ENCODE assay signal across 2 cellular contexts in the genomic region with DNA sequence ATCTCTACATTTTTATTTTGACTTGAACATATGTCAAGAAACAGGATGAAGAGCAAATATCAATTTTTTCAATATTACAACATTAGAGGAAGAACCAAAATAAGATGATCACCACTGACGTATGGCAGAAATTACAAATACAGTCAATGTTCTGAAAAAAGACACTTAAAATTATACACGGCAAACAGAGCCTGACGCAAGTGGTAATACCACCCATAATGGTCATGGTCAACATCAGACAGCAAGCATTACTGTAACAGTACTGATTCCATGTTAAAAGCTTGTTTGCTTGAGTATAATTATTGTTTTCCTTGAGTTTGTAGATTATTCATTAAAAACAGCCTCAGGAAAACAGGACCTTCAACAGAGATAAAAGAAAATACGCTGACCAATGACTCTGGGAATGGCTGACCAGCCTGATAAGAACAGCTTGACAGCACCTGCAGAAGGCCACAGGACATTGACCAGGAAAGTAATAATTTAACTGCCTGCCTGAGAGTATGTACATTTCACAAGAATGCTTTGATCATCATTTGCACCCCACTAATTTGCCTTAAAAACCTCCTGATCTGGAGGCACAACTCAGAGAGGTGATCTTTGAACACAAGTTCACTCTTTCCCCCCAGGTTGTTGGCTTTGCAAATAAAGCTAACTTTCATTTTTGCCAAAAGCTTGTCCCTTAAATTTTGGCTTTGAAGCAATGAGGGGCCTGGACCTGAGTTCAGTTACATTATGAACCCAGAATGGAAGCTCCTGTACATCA.
TF ChIP-seq lines count a peak whose summit lies in the region.

No MANE protein-coding gene starts in this region.

TF ChIP-seq in K562, 482 proteins besides CTCF, POLR2A, EP300 and RAD21 (continues in another document):
- TF ChIP-seq ZNF696 (CRISPR knock-in tag; conservative IDR thresholded peaks at IDR 0.05), result no peak
- TF ChIP-seq ZNF764 (CRISPR knock-in tag; IDR thresholded peaks at IDR 0.05; ENCODE audit: low read depth), result no peak
- no peak for TF ChIP-seq CC2D1A (IDR thresholded peaks at IDR 0.05)
- no peak for TF ChIP-seq NFIX (CRISPR knock-in tag; IDR thresholded peaks at IDR 0.05; ENCODE audit: low read depth)
- no peak for TF ChIP-seq STAT5A (IDR thresholded peaks at IDR 0.05; ENCODE audit: borderline replicate concordance, low read length)
- TF ChIP-seq, protein P1, sequence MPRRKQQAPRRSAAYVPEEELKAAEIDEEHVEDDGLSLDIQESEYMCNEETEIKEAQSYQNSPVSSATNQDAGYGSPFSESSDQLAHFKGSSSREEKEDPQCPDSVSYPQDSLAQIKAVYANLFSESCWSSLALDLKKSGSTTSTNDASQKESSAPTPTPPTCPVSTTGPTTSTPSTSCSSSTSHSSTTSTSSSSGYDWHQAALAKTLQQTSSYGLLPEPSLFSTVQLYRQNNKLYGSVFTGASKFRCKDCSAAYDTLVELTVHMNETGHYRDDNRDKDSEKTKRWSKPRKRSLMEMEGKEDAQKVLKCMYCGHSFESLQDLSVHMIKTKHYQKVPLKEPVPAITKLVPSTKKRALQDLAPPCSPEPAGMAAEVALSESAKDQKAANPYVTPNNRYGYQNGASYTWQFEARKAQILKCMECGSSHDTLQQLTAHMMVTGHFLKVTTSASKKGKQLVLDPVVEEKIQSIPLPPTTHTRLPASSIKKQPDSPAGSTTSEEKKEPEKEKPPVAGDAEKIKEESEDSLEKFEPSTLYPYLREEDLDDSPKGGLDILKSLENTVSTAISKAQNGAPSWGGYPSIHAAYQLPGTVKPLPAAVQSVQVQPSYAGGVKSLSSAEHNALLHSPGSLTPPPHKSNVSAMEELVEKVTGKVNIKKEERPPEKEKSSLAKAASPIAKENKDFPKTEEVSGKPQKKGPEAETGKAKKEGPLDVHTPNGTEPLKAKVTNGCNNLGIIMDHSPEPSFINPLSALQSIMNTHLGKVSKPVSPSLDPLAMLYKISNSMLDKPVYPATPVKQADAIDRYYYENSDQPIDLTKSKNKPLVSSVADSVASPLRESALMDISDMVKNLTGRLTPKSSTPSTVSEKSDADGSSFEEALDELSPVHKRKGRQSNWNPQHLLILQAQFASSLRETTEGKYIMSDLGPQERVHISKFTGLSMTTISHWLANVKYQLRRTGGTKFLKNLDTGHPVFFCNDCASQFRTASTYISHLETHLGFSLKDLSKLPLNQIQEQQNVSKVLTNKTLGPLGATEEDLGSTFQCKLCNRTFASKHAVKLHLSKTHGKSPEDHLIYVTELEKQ (CRISPR knock-in tag; IDR thresholded peaks at IDR 0.05), result no peak
- TF ChIP-seq MYNN (IDR thresholded peaks at IDR 0.05), result no peak
- TF ChIP-seq MYNN (CRISPR knock-in tag; IDR thresholded peaks at IDR 0.05), result no peak
- TF ChIP-seq SMC3 (conservative IDR thresholded peaks at IDR 0.05; ENCODE audit: insufficient read depth, low read depth, low read length), result no peak
- no peak for TF ChIP-seq HMG20A (CRISPR knock-in tag; conservative IDR thresholded peaks at IDR 0.05)
- TF ChIP-seq HNRNPK (IDR thresholded peaks at IDR 0.05; ENCODE audit: low read depth, low read length, poor library complexity, severe bottlenecking), result no peak
- TF ChIP-seq, protein P2, sequence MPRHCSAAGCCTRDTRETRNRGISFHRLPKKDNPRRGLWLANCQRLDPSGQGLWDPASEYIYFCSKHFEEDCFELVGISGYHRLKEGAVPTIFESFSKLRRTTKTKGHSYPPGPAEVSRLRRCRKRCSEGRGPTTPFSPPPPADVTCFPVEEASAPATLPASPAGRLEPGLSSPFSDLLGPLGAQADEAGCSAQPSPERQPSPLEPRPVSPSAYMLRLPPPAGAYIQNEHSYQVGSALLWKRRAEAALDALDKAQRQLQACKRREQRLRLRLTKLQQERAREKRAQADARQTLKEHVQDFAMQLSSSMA (CRISPR knock-in tag; IDR thresholded peaks at IDR 0.05), result no peak
- no peak for TF ChIP-seq ZNF408 (CRISPR knock-in tag; IDR thresholded peaks at IDR 0.05; ENCODE audit: low read depth)
- TF ChIP-seq PTBP1 (IDR thresholded peaks at IDR 0.05; ENCODE audit: low read depth, low read length), result no peak
- TF ChIP-seq, protein P3, sequence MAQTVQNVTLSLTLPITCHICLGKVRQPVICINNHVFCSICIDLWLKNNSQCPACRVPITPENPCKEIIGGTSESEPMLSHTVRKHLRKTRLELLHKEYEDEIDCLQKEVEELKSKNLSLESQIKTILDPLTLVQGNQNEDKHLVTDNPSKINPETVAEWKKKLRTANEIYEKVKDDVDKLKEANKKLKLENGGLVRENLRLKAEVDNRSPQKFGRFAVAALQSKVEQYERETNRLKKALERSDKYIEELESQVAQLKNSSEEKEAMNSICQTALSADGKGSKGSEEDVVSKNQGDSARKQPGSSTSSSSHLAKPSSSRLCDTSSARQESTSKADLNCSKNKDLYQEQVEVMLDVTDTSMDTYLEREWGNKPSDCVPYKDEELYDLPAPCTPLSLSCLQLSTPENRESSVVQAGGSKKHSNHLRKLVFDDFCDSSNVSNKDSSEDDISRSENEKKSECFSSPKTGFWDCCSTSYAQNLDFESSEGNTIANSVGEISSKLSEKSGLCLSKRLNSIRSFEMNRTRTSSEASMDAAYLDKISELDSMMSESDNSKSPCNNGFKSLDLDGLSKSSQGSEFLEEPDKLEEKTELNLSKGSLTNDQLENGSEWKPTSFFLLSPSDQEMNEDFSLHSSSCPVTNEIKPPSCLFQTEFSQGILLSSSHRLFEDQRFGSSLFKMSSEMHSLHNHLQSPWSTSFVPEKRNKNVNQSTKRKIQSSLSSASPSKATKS (CRISPR knock-in tag; IDR thresholded peaks at IDR 0.05), result no peak
- TF ChIP-seq ZNF124 (CRISPR knock-in tag; IDR thresholded peaks at IDR 0.05), result no peak
- TF ChIP-seq, protein P4, sequence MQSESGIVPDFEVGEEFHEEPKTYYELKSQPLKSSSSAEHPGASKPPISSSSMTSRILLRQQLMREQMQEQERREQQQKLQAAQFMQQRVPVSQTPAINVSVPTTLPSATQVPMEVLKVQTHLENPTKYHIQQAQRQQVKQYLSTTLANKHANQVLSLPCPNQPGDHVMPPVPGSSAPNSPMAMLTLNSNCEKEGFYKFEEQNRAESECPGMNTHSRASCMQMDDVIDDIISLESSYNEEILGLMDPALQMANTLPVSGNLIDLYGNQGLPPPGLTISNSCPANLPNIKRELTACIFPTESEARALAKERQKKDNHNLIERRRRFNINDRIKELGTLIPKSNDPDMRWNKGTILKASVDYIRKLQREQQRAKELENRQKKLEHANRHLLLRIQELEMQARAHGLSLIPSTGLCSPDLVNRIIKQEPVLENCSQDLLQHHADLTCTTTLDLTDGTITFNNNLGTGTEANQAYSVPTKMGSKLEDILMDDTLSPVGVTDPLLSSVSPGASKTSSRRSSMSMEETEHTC (IDR thresholded peaks at IDR 0.05), result no peak
- TF ChIP-seq, protein P5, sequence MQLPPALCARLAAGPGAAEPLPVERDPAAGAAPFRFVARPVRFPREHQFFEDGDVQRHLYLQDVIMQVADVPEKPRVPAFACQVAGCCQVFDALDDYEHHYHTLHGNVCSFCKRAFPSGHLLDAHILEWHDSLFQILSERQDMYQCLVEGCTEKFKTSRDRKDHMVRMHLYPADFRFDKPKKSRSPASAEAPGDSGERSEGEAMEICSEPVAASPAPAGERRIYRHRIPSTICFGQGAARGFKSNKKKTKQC (CRISPR knock-in tag; IDR thresholded peaks at IDR 0.05), result no peak
- TF ChIP-seq RFX5 (IDR thresholded peaks at IDR 0.05; ENCODE audit: low read depth, low read length), result no peak
- TF ChIP-seq ZNF143 (CRISPR knock-in tag; IDR thresholded peaks at IDR 0.05), result no peak
- TF ChIP-seq CBFA2T2 (conservative IDR thresholded peaks at IDR 0.05), result peak; percentile 76
- TF ChIP-seq SIN3A (IDR thresholded peaks at IDR 0.05; ENCODE audit: borderline replicate concordance in 2 of 2, control insufficient read depth in 1 of 2, low read depth in 2 of 2, low read length in 2 of 2), result no peak
- no peak for TF ChIP-seq GABPA (tag; conservative IDR thresholded peaks at IDR 0.05; ENCODE audit: low read depth)
- no peak for TF ChIP-seq TCF7L2 (IDR thresholded peaks at IDR 0.05; ENCODE audit: low read depth, low read length)

TF ChIP-seq in HepG2, 621 proteins besides CTCF, POLR2A, EP300 and RAD21 (continues in another document):
- TF ChIP-seq, protein P6, sequence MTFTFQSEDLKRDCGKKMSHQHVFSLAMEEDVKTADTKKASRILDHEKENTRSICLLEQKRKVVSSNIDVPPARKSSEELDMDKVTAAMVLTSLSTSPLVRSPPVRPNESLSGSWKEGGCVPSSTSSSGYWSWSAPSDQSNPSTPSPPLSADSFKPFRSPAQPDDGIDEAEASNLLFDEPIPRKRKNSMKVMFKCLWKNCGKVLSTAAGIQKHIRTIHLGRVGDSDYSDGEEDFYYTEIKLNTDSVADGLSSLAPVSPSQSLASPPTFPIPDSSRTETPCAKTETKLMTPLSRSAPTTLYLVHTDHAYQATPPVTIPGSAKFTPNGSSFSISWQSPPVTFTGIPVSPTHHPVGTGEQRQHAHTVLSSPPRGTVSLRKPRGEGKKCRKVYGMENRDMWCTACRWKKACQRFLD (CRISPR knock-in tag; IDR thresholded peaks at IDR 0.05; ENCODE audit: borderline replicate concordance), result no peak
- no peak for TF ChIP-seq HNRNPL (IDR thresholded peaks at IDR 0.05; ENCODE audit: low read depth, low read length)
- TF ChIP-seq, protein P7, sequence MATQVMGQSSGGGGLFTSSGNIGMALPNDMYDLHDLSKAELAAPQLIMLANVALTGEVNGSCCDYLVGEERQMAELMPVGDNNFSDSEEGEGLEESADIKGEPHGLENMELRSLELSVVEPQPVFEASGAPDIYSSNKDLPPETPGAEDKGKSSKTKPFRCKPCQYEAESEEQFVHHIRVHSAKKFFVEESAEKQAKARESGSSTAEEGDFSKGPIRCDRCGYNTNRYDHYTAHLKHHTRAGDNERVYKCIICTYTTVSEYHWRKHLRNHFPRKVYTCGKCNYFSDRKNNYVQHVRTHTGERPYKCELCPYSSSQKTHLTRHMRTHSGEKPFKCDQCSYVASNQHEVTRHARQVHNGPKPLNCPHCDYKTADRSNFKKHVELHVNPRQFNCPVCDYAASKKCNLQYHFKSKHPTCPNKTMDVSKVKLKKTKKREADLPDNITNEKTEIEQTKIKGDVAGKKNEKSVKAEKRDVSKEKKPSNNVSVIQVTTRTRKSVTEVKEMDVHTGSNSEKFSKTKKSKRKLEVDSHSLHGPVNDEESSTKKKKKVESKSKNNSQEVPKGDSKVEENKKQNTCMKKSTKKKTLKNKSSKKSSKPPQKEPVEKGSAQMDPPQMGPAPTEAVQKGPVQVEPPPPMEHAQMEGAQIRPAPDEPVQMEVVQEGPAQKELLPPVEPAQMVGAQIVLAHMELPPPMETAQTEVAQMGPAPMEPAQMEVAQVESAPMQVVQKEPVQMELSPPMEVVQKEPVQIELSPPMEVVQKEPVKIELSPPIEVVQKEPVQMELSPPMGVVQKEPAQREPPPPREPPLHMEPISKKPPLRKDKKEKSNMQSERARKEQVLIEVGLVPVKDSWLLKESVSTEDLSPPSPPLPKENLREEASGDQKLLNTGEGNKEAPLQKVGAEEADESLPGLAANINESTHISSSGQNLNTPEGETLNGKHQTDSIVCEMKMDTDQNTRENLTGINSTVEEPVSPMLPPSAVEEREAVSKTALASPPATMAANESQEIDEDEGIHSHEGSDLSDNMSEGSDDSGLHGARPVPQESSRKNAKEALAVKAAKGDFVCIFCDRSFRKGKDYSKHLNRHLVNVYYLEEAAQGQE (IDR thresholded peaks at IDR 0.05; ENCODE audit: borderline replicate concordance in 1 of 2, low read depth in 1 of 2, low read length in 2 of 2), result peak in 1 of 2 experiments; percentile 57; a peak in 1 of 4 replicates
- no peak for TF ChIP-seq FOXM1 (CRISPR knock-in tag; IDR thresholded peaks at IDR 0.05)
- TF ChIP-seq, protein P8, sequence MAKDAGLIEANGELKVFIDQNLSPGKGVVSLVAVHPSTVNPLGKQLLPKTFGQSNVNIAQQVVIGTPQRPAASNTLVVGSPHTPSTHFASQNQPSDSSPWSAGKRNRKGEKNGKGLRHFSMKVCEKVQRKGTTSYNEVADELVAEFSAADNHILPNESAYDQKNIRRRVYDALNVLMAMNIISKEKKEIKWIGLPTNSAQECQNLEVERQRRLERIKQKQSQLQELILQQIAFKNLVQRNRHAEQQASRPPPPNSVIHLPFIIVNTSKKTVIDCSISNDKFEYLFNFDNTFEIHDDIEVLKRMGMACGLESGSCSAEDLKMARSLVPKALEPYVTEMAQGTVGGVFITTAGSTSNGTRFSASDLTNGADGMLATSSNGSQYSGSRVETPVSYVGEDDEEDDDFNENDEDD (CRISPR knock-in tag; IDR thresholded peaks at IDR 0.05; ENCODE audit: borderline replicate concordance), result no peak
- peak; percentile 59; the same call in 1 of the 2 replicates for TF ChIP-seq HDAC1 (CRISPR knock-in tag; IDR thresholded peaks at IDR 0.05)
- TF ChIP-seq, protein P9, sequence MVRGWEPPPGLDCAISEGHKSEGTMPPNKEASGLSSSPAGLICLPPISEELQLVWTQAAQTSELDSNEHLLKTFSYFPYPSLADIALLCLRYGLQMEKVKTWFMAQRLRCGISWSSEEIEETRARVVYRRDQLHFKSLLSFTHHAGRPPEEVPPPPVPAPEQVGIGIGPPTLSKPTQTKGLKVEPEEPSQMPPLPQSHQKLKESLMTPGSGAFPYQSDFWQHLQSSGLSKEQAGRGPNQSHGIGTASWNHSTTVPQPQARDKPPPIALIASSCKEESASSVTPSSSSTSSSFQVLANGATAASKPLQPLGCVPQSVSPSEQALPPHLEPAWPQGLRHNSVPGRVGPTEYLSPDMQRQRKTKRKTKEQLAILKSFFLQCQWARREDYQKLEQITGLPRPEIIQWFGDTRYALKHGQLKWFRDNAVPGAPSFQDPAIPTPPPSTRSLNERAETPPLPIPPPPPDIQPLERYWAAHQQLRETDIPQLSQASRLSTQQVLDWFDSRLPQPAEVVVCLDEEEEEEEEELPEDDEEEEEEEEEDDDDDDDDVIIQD (CRISPR knock-in tag; IDR thresholded peaks at IDR 0.05; ENCODE audit: low read depth), result peak; percentile 87
